In the genomic region with DNA sequence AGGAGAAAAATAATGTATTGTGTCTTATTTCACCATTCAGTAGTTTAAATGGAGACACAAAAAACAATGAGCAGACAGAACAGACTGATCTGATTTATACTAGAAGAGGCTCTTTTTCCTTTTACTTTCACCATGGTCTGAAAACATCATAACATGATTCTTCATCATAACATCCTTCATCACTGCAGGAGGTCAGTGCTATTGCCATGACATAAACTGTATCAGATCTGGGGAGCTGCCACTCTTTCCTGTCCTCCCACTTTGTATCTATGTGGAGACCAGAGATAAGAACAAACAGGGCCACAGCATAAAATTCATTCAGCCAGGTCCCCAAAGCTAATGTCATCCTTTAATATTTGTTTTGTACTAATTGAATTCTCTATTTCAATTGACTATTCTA, we compare ENCODE assay signal across 33 cellular contexts. TPM values are rescaled to one million over a fixed set of nuclear protein-coding genes. Genes with fewer than 3 reads are reported as not detected.
"Had no signal": no experiment of that assay in that cellular context is flagged by ENCODE, and none has a peak within 500 bp of the region (broad histone marks: within the 10 kb centered on the region; RNA-seq: fewer than 3 reads in every experiment).

No MANE protein-coding gene starts in this region.

- H3K36me3 ChIP-seq: breast epithelium, cardiac muscle cell, WERI-Rb-1 had no signal

- ATAC-seq: activated CD4-positive, CD25-positive, alpha-beta regulatory T cell treated with anti-CD3 and anti-CD28 coated beads, Interleukin-2, amount 50 U/mL, for 24 hours; activated CD8-positive, alpha-beta T cell treated with anti-CD3 and anti-CD28 coated beads for 36 hours; activated naive CD8-positive, alpha-beta T cell treated with anti-CD3 and anti-CD28 coated beads, Interleukin-2, amount 50 U/mL, for 24 hours; activated T-cell treated with anti-CD3 and anti-CD28 coated beads, Interleukin-2, amount 50 U/mL, for 4 hours; activated T-helper 17 cell treated with anti-CD3 and anti-CD28 coated beads, Interleukin-2, amount 50 U/mL, for 72 hours; body of pancreas; effector memory CD8-positive, alpha-beta T cell; gastrocnemius medialis; heart left ventricle; T-helper 17 cell had no signal

- H3K4me1 ChIP-seq: adrenal gland, body of pancreas, breast epithelium, gastrocnemius medialis, heart left ventricle had no signal

- H3K4me3 ChIP-seq: adrenal gland, body of pancreas, breast epithelium, cardiac muscle cell, coronary artery, gastrocnemius medialis, heart left ventricle had no signal

- H3K27me3 ChIP-seq: adrenal gland, body of pancreas, breast epithelium, cardiac muscle cell, gastrocnemius medialis, heart left ventricle had no signal

- DNase-seq: activated B cell treated with CpG ODN at 0.5 μM for 24 hours; activated CD4-positive, alpha-beta T cell treated with anti-CD3 and anti-CD28 coated beads for 48 hours; activated CD4-positive, alpha-beta T cell treated with anti-CD3 and anti-CD28 coated beads, Interleukin-2, amount 50 U/mL, for 1 hour; activated CD4-positive, alpha-beta T cell treated with anti-CD3 and anti-CD28 coated beads, Interleukin-2, amount 50 U/mL, for 48 hours; activated CD8-positive, alpha-beta memory T cell treated with anti-CD3 and anti-CD28 coated beads for 24 hours; activated CD8-positive, alpha-beta T cell treated with anti-CD3 and anti-CD28 coated beads for 36 hours; activated effector memory CD4-positive, alpha-beta T cell treated with anti-CD3 and anti-CD28 coated beads, Interleukin-2, amount 50 U/mL, for 16 hours; activated naive CD4-positive, alpha-beta T cell treated with anti-CD3 and anti-CD28 coated beads for 36 hours; activated naive CD8-positive, alpha-beta T cell treated with anti-CD3 and anti-CD28 coated beads for 36 hours; activated naive CD8-positive, alpha-beta T cell treated with anti-CD3 and anti-CD28 coated beads, Interleukin-2, amount 50 U/mL, for 24 hours; activated T-cell treated with anti-CD3 and anti-CD28 coated beads, Interleukin-2, amount 50 U/mL, for 4 hours; adrenal gland; amygdala; aorta; body of pancreas; central memory CD4-positive, alpha-beta T cell; cerebellar nuclear complex; effector CD4-positive, alpha-beta T cell; effector memory CD8-positive, alpha-beta T cell; foreskin fibroblast; gastrocnemius medialis; glutamatergic neuron; heart left ventricle; T-helper 1 cell; T-helper 17 cell; T1000; WERI-Rb-1 had no signal

- H3K27ac ChIP-seq: adrenal gland, body of pancreas, breast epithelium, cardiac muscle cell, coronary artery, epithelial cell of prostate, gastrocnemius medialis, heart left ventricle, WERI-Rb-1 had no signal

- H3K9me3 ChIP-seq: adrenal gland, body of pancreas, breast epithelium, gastrocnemius medialis, heart left ventricle had no signal

RNA-seq across cellular contexts. Expression of a gene that starts 25.2 kb away (rescaled TPM):
- total RNA-seq: activated B cell treated with CpG ODN at 0.5 μM for 24 hours; activated CD8-positive, alpha-beta T cell treated with anti-CD3 and anti-CD28 coated beads for 36 hours; activated naive CD4-positive, alpha-beta T cell treated with anti-CD3 and anti-CD28 coated beads for 36 hours; activated naive CD8-positive, alpha-beta T cell treated with anti-CD3 and anti-CD28 coated beads for 36 hours; activated T-helper 17 cell treated with anti-CD3 and anti-CD28 coated beads, Interleukin-2, amount 50 U/mL, for 72 hours; T-helper 17 cell had no signal
